Comparison of ENCODE assay signal across 17 cellular contexts in the genomic region with DNA sequence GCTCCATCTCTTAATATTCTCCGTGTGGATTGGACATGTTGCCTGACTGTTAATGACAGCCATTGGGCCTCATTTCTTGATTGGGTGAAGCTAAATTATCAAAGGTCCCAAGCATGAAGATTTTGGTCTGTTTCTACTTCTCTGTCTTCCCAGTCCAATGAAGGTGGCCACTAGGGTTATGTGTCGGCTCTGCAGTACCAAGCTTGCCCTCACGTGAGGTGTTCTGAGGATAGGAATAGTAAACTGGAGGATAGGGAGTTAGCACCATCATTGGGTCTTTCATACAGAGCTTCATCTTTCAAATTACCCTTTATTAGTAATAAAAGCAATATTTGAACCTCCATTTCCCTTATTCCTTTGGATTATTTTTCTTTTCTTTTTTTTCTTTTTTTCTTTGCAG. TPM values are rescaled to one million over a fixed set of nuclear protein-coding genes. Genes with fewer than 3 reads are reported as not detected.
DNase-seq lines count a peak whose midpoint lies in the region; ATAC-seq, FAIRE-seq and TF ChIP-seq lines count a peak whose summit lies in the region.
"Had no signal": no experiment of that assay in that cellular context is flagged by ENCODE, and none has a peak within 500 bp of the region (broad histone marks: within the 10 kb centered on the region; RNA-seq: fewer than 3 reads in every experiment).

No MANE protein-coding gene starts in this region.

- no peak overlapping the region for H3K27ac Mint-ChIP-seq in GM23338
- peak overlapping the region; percentile 6 for H3K27ac Mint-ChIP-seq in memory B cell
- H3K27ac Mint-ChIP-seq: B cell had no signal

- DNase-seq in A549 (ENCODE audit: low read depth in 1 of 2, low spot score in 1 of 2): no peak
- DNase-seq in GM23338 (ENCODE audit: low spot score): no peak
- DNase-seq in Panc1 (ENCODE audit: low read depth, low spot score): no peak
- DNase-seq in memory B cell (ENCODE audit: low spot score in 2 of 2): no peak
- no peak for DNase-seq in DMS153 treated with DMSO at 0.1 percent for 48 hours (lab: John Stamatoyannopoulos, UW; ENCODE audit: unreplicated experiment)
- DNase-seq in ascending aorta (ENCODE audit: low spot score in 2 of 2): no peak
- DNase-seq: CD4-positive, alpha-beta memory T cell; DMS153; GM23248; H7; HFFc6 had no signal

- CTCF ChIA-PET in A549 (lab: Yijun Ruan, JAX): interaction anchor here (1.8 kb wide), 1 partner anchor 24 kb away, joined by 6 read pairs; no protein-coding TSS in a partner anchor
- CTCF ChIA-PET in Panc1 (lab: Charles Lee): interaction anchor here (0.5 to 0.7 kb wide), 2 partner anchors 347 to 433 kb away, joined by 3 to 5 read pairs; no protein-coding TSS in a partner anchor

- H3K27me3 Mint-ChIP-seq in GM23338 (ENCODE audit: insufficient read depth, low read depth, poor library complexity) (peaks cover 13% of the 10 kb centered on the region), memory B cell (no peaks in the 10 kb centered on the region)
- H3K27me3 Mint-ChIP-seq: B cell; CD4-positive, alpha-beta memory T cell had no signal

- no peak for TF ChIP-seq EP300 in A549 (IDR thresholded peaks at IDR 0.05)

- peaks cover 2% of the 10 kb centered on the region; the same call in 1 of the 3 replicates for H3K36me3 Mint-ChIP-seq in GM23338 (ENCODE audit: low read depth)
- no peaks in the 10 kb centered on the region for H3K36me3 Mint-ChIP-seq in memory B cell
- H3K36me3 Mint-ChIP-seq: CD4-positive, alpha-beta memory T cell had no signal

- H3K27ac ChIP-seq in A549 (no peak overlapping the region), GM23338 (ENCODE audit: low read depth) (no peak overlapping the region), Panc1 (ENCODE audit: low read length) (no peak overlapping the region), ascending aorta (no peak overlapping the region)
- H3K27ac ChIP-seq: C4-2B had no signal

- no TSS peak for BruUV-seq in Panc1 (replicated peaks; lab: Mats Ljungman, UMichigan)

- H3K9me3 Mint-ChIP-seq in GM23338 (no peaks in the 10 kb centered on the region; the same call in 2 of the 3 replicates), memory B cell (no peaks in the 10 kb centered on the region)
- H3K9me3 Mint-ChIP-seq: CD4-positive, alpha-beta memory T cell; HFFc6 had no signal

- no peak for TF ChIP-seq POLR2A in A549 (IDR thresholded peaks at IDR 0.05; ENCODE audit: low read length)

- H3K4me2 ChIP-seq in A549: no peak overlapping the region
- H3K4me2 ChIP-seq in GM23338: no peak overlapping the region

- no peak for TF ChIP-seq RAD21 in A549 (conservative IDR thresholded peaks at IDR 0.05 in 1 of 2, IDR thresholded peaks at IDR 0.05 in 1 of 2)

- H3K36me3 ChIP-seq in GM23338 (ENCODE audit: insufficient read depth) (no peaks in the 10 kb centered on the region; the same call in 1 of the 2 replicates), Panc1 (ENCODE audit: control insufficient read depth, insufficient read depth, low read length) (no peaks in the 10 kb centered on the region), ascending aorta (no peaks in the 10 kb centered on the region)

- no peak overlapping the region for H3K4me3 ChIP-seq in A549
- no peak overlapping the region for H3K4me3 ChIP-seq in GM23338
- no peak overlapping the region for H3K4me3 ChIP-seq in Panc1 (ENCODE audit: low read depth in 2 of 2, low read length in 2 of 2)
- no peak overlapping the region for H3K4me3 ChIP-seq in ascending aorta
- H3K4me3 ChIP-seq: GM23248, K562 had no signal

- H3K4me1 Mint-ChIP-seq in GM23338 (peaks cover 16% of the 10 kb centered on the region), memory B cell (no peaks in the 10 kb centered on the region)
- H3K4me1 Mint-ChIP-seq: CD4-positive, alpha-beta memory T cell had no signal

- FAIRE-seq in A549 (lab: Jason Lieb, UNC): no peak
- FAIRE-seq: D721Med, HTR-8/SVneo had no signal

- H3K4me1 ChIP-seq in A549 (no peaks in the 10 kb centered on the region), GM23338 (ENCODE audit: insufficient read depth) (peaks cover 13% of the 10 kb centered on the region), Panc1 (ENCODE audit: control insufficient read depth, insufficient read depth, low read length) (peaks cover 8% of the 10 kb centered on the region), ascending aorta (no peaks in the 10 kb centered on the region)

- no peaks in the 10 kb centered on the region for H3K79me2 ChIP-seq in GM23338 (replicated peaks; ENCODE audit: insufficient read depth)

- no peaks in the 10 kb centered on the region for H3K27me3 ChIP-seq in GM23338 (ENCODE audit: insufficient read depth)
- no peaks in the 10 kb centered on the region for H3K27me3 ChIP-seq in Panc1 (ENCODE audit: control insufficient read depth, insufficient read depth, low read length)
- H3K27me3 ChIP-seq in ascending aorta: no peaks in the 10 kb centered on the region

- intact Hi-C loops in Panc1 (cut with micrococcal nuclease; ENCODE audit: unreplicated experiment) (no loop called here), ascending aorta (cut with DNase I) (no loop called here)

- 92% methylated on average over 3 of the region's 3 CpGs for WGBS in A549 (ENCODE audit: missing lambda C conversion rate)

- H3K4me3 Mint-ChIP-seq in GM23338: no peak overlapping the region
- H3K4me3 Mint-ChIP-seq in memory B cell: no peak overlapping the region
- H3K4me3 Mint-ChIP-seq: B cell; CD4-positive, alpha-beta memory T cell; HFFc6 had no signal

- no peak for TF ChIP-seq CTCF in A549 (IDR thresholded peaks at IDR 0.05)
- no peak; a peak in 1 of 4 replicates for TF ChIP-seq CTCF in GM23338 (conservative IDR thresholded peaks at IDR 0.05; ENCODE audit: low read depth in 2 of 2)
- TF ChIP-seq CTCF in Panc1 (IDR thresholded peaks at IDR 0.05): no peak
- no peak for TF ChIP-seq CTCF in ascending aorta (IDR thresholded peaks at IDR 0.05)

- H3F3A ChIP-seq in GM23338 (replicated peaks; ENCODE audit: low read depth): no peaks in the 10 kb centered on the region; the same call in 1 of the 2 replicates

- no peaks in the 10 kb centered on the region for H3K9me2 ChIP-seq in GM23338 (ENCODE audit: insufficient read depth)

- POLR2A ChIA-PET in A549 (lab: Yijun Ruan, JAX): interaction anchor here (0.6 to 0.7 kb wide), 3 partner anchors 24 to 312 kb away, joined by 4 read pairs; no protein-coding TSS in a partner anchor
- POLR2A ChIA-PET in Panc1 (lab: Charles Lee): interaction anchor here (0.6 kb wide), 1 partner anchor 68 kb away, joined by 3 read pairs; no protein-coding TSS in a partner anchor

- H3K9me3 ChIP-seq in A549 (no peaks in the 10 kb centered on the region), Panc1 (ENCODE audit: control insufficient read depth, insufficient read depth, low read depth, low read length) (no peaks in the 10 kb centered on the region), ascending aorta (no peaks in the 10 kb centered on the region)

- in situ Hi-C loops in Panc1 (cut with HindIII; ENCODE audit: low pct_unique_long_range_greater_than_20kb, low sequenced_read_pairs): no loop called here

- H2AFZ ChIP-seq in GM23338: peak overlapping the region; percentile 81; the same call in 1 of the 2 replicates

- H4K20me1 ChIP-seq in GM23338 (replicated peaks; ENCODE audit: insufficient read depth): no peaks in the 10 kb centered on the region

- ATAC-seq in A549 (peak; percentile 74 to 76; a peak in 4 of 6 replicates), GM23338 (peak; percentile 52), Panc1 (0 out of 2 replicates have a peak, but pooled peaks have one; percentile 48), memory B cell (ENCODE audit: low read depth) (no peak), HG03520 (IDR thresholded peaks at IDR 0.05; ENCODE audit: unreplicated experiment) (no peak)
- ATAC-seq: K562 had no signal

TF ChIP-seq in A549, 52 proteins besides CTCF, POLR2A, EP300 and RAD21 (continues in another document):
- TF ChIP-seq MYC (IDR thresholded peaks at IDR 0.05; ENCODE audit: borderline replicate concordance, low read length) (no peak), ESRRA (IDR thresholded peaks at IDR 0.05; ENCODE audit: borderline replicate concordance, low read length) (no peak), CBX2 (IDR thresholded peaks at IDR 0.05; ENCODE audit: borderline replicate concordance, low read depth) (no peak), HOXA7 (CRISPR knock-in tag; IDR thresholded peaks at IDR 0.05) (no peak)
- TF ChIP-seq, protein P1, sequence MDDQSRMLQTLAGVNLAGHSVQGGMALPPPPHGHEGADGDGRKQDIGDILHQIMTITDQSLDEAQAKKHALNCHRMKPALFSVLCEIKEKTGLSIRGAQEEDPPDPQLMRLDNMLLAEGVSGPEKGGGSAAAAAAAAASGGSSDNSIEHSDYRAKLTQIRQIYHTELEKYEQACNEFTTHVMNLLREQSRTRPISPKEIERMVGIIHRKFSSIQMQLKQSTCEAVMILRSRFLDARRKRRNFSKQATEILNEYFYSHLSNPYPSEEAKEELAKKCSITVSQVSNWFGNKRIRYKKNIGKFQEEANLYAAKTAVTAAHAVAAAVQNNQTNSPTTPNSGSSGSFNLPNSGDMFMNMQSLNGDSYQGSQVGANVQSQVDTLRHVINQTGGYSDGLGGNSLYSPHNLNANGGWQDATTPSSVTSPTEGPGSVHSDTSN (IDR thresholded peaks at IDR 0.05): no peak

TF ChIP-seq in GM23338, 12 proteins besides CTCF, POLR2A, EP300 and RAD21 (continues in another document):
- TF ChIP-seq EZH2phosphoT487 (IDR thresholded peaks at IDR 0.05; ENCODE audit: unreplicated experiment): no peak
- no peak for TF ChIP-seq JUNB (IDR thresholded peaks at IDR 0.05; ENCODE audit: unreplicated experiment)

RNA-seq across cellular contexts. Expression of a gene that starts 21.9 kb away (rescaled TPM):
- polyA plus RNA-seq in A549 (2011; rRNA removed): 21.7 and 24.3 TPM in 2 replicates
- polyA plus RNA-seq in A549 (2012; cell fraction: cytosol; rRNA removed): 9.6 and 11.7 TPM in 2 replicates
- polyA plus RNA-seq in A549 (2012; cell fraction: nucleus; rRNA removed): 21.7 and 33.5 TPM in 2 replicates
- 12.4 to 13.1 TPM (median 13.0 TPM) in 3 replicates for polyA plus RNA-seq in A549 (2017; fragmentation: RNase III; extraction: RNeasy Plus Mini Kit Qiagen cat#74134 plus additional on column Dnase treatment)
- polyA minus RNA-seq in A549 (2011; rRNA and poly(A)+ RNA removed): 31.0 and 34.4 TPM in 2 replicates
- total RNA-seq in GM23338 (2014; rRNA removed; shearing (Covaris generic)): 76.4 and 83.6 TPM in 2 replicates
- polyA plus RNA-seq in GM23338 (2016; fragmentation: Nextera tagmentation; extraction: Ambion mirVana): 46.3 and 59.3 TPM in 2 replicates
- 40.0 TPM for total RNA-seq in Panc1 (2021; ENCODE audit: unreplicated experiment)
- polyA plus RNA-seq in Panc1 (2012; ENCODE audit: insufficient read length): 20.4 TPM
- total RNA-seq in ascending aorta: 33.8 TPM

Comparison
In these comparisons a context has a peak if more than half of its experiments do, and no peak if none do; other contexts are left out.
1. ATAC-seq: peak in A549 (2 of 2), GM23338 (single experiment) and Panc1 (single experiment); none in memory B cell (single experiment) and HG03520 (single experiment).